In genomic region chr16:30958164-30959083, GRCh38 we compare ENCODE assay signal across 1 cellular context.
A peak's percentile ranks its signal among the peaks of the same experiment; 100 is the strongest.
TF ChIP-seq lines count a peak whose summit lies in the region.

No MANE protein-coding gene starts in this region.

TF ChIP-seq in K562, 482 proteins besides CTCF, POLR2A, EP300 and RAD21:
- TF ChIP-seq KHSRP (IDR thresholded peaks at IDR 0.05) (no peak), CREB3L1 (IDR thresholded peaks at IDR 0.05; ENCODE audit: borderline replicate concordance, low read depth) (no peak), RBFOX2 (IDR thresholded peaks at IDR 0.05; ENCODE audit: low read depth, low read length) (peak; percentile 58), ZNF740 (CRISPR knock-in tag; IDR thresholded peaks at IDR 0.05) (no peak), ZNF740 (tag; IDR thresholded peaks at IDR 0.05) (peak in 1 of 2 experiments; percentile 77; a peak in 2 of 4 replicates), ZBTB7A (IDR thresholded peaks at IDR 0.05; ENCODE audit: borderline replicate concordance, control insufficient read depth, low read depth, low read length) (peak; percentile 32; the same call in 1 of the 2 replicates), ZKSCAN1 (IDR thresholded peaks at IDR 0.05; ENCODE audit: low read depth, low read length) (no peak), POLR2AphosphoS5 (IDR thresholded peaks at IDR 0.05; ENCODE audit: control insufficient read depth, insufficient read depth, low read depth, low read length) (0 out of 2 replicates have a peak, but pooled peaks have one; percentile 19), NR3C1 (CRISPR knock-in tag; IDR thresholded peaks at IDR 0.05) (peak; percentile 9; the same call in 1 of the 2 replicates), HCFC1 (IDR thresholded peaks at IDR 0.05; ENCODE audit: low read depth, low read length) (0 out of 2 replicates have a peak, but pooled peaks have one; percentile 6), NKRF (IDR thresholded peaks at IDR 0.05; ENCODE audit: borderline replicate concordance) (0 out of 2 replicates have a peak, but pooled peaks have one; percentile 29), TFAM (CRISPR knock-in tag; conservative IDR thresholded peaks at IDR 0.05) (no peak), CHD2 (IDR thresholded peaks at IDR 0.05; ENCODE audit: low read depth, low read length) (peak; percentile 79; the same call in 1 of the 2 replicates), NR2C2 (CRISPR knock-in tag; IDR thresholded peaks at IDR 0.05) (no peak), NR2C2 (tag; IDR thresholded peaks at IDR 0.05) (peak; percentile 47), HES1 (IDR thresholded peaks at IDR 0.05; ENCODE audit: low read depth) (no peak), NFYB (IDR thresholded peaks at IDR 0.05; ENCODE audit: extremely low read depth, insufficient read length) (peak; percentile 16), VEZF1 (CRISPR knock-in tag; IDR thresholded peaks at IDR 0.05) (peak; percentile 91; the same call in 1 of the 2 replicates), SIN3A (IDR thresholded peaks at IDR 0.05; ENCODE audit: borderline replicate concordance in 2 of 2, control insufficient read depth in 1 of 2, low read depth in 2 of 2, low read length in 2 of 2) (peak in 1 of 2 experiments; percentile 54; a peak in 1 of 4 replicates), BRCA1 (IDR thresholded peaks at IDR 0.05) (no peak), BRCA1 (CRISPR knock-in tag; IDR thresholded peaks at IDR 0.05) (0 out of 2 replicates have a peak, but pooled peaks have one; percentile 60), CTCFL (IDR thresholded peaks at IDR 0.05; ENCODE audit: borderline replicate concordance, insufficient read depth, low read depth, low read length, poor library complexity, severe bottlenecking) (peak; percentile 94)
